In the genomic region with DNA sequence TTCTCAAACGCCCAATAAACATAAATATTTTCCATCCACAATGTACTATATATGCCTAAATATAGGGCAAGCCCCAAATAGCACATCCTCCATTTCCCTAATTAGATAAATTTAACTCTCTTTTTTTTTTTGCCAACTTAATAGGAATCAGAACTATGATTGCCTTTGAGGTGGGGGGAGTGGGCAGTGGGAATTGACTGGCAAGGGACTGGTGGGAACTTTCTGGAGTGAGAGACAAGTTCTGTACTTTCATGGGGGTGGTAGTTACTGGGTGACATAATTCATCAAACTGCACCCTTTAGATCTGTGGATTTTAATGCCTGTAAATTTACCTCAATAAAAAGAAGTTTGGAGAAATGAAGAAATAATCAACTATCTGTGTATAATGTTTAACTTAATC, we compare ENCODE assay signal across 28 cellular contexts.
"Had no signal": no experiment of that assay in that cellular context is flagged by ENCODE, and none has a peak within 500 bp of the region (broad histone marks: within the 10 kb centered on the region; RNA-seq: fewer than 3 reads in every experiment).

No MANE protein-coding gene starts in this region.

- H3K9me3 ChIP-seq: adrenal gland had no signal

- H3K27me3 ChIP-seq: adrenal gland, breast epithelium, cardiac muscle cell, dorsolateral prefrontal cortex had no signal

- H3K27ac ChIP-seq: breast epithelium, cardiac muscle cell, WERI-Rb-1 had no signal

- ATAC-seq: activated CD4-positive, CD25-positive, alpha-beta regulatory T cell treated with anti-CD3 and anti-CD28 coated beads, Interleukin-2, amount 50 U/mL, for 24 hours; activated CD8-positive, alpha-beta T cell treated with anti-CD3 and anti-CD28 coated beads for 36 hours; activated naive CD8-positive, alpha-beta T cell treated with anti-CD3 and anti-CD28 coated beads, Interleukin-2, amount 50 U/mL, for 24 hours; activated T-cell treated with anti-CD3 and anti-CD28 coated beads, Interleukin-2, amount 50 U/mL, for 4 hours; activated T-helper 17 cell treated with anti-CD3 and anti-CD28 coated beads, Interleukin-2, amount 50 U/mL, for 72 hours; esophagus mucosa; T-helper 17 cell had no signal

- H3K36me3 ChIP-seq: breast epithelium, WERI-Rb-1 had no signal

- H3K4me1 ChIP-seq: breast epithelium had no signal

- H3K4me3 ChIP-seq: adrenal gland, breast epithelium, cardiac muscle cell, coronary artery, dorsolateral prefrontal cortex had no signal

- DNase-seq: activated B cell treated with CpG ODN at 0.5 μM for 24 hours; activated CD4-positive, alpha-beta T cell treated with anti-CD3 and anti-CD28 coated beads for 48 hours; activated CD4-positive, alpha-beta T cell treated with anti-CD3 and anti-CD28 coated beads, Interleukin-2, amount 50 U/mL, for 1 hour; activated CD4-positive, alpha-beta T cell treated with anti-CD3 and anti-CD28 coated beads, Interleukin-2, amount 50 U/mL, for 48 hours; activated CD8-positive, alpha-beta memory T cell treated with anti-CD3 and anti-CD28 coated beads for 24 hours; activated CD8-positive, alpha-beta T cell treated with anti-CD3 and anti-CD28 coated beads for 36 hours; activated effector memory CD4-positive, alpha-beta T cell treated with Interleukin-2 at 50 U/mL for 16 hours; activated gamma-delta T cell treated with Interleukin-2 at 50 U/mL for 16 hours; activated naive CD4-positive, alpha-beta T cell treated with anti-CD3 and anti-CD28 coated beads, Interleukin-2, amount 50 U/mL, for 16 hours; activated naive CD4-positive, alpha-beta T cell treated with Interleukin-2 at 50 U/mL for 16 hours; activated naive CD8-positive, alpha-beta T cell treated with anti-CD3 and anti-CD28 coated beads for 36 hours; activated naive CD8-positive, alpha-beta T cell treated with anti-CD3 and anti-CD28 coated beads, Interleukin-2, amount 50 U/mL, for 24 hours; activated T-cell treated with anti-CD3 and anti-CD28 coated beads, Interleukin-2, amount 50 U/mL, for 4 hours; adrenal gland; aorta; effector memory CD4-positive, alpha-beta T cell; foreskin fibroblast; T-helper 1 cell; T-helper 17 cell; T1000; WERI-Rb-1 had no signal
